In genomic region chr21:29443398-29444010, GRCh38 we compare ENCODE assay signal across 16 cellular contexts.
DNase-seq lines count a peak whose midpoint lies in the region; ATAC-seq, FAIRE-seq and TF ChIP-seq lines count a peak whose summit lies in the region.
"Had no signal": no experiment of that assay in that cellular context is flagged by ENCODE, and none has a peak within 500 bp of the region (broad histone marks: within the 10 kb centered on the region; RNA-seq: fewer than 3 reads in every experiment).

No MANE protein-coding gene starts in this region.

- no peak for DNase-seq in activated naive CD8-positive, alpha-beta T cell treated with anti-CD3 and anti-CD28 coated beads, Interleukin-2, amount 50 U/mL, for 24 hours
- no peak for DNase-seq in activated naive CD8-positive, alpha-beta T cell treated with anti-CD3 and anti-CD28 coated beads for 36 hours
- DNase-seq in activated B cell treated with CpG ODN at 0.5 μM for 24 hours, result no peak
- peak; percentile 29 for DNase-seq in fibroblast of mammary gland (ENCODE audit: low read depth)
- no peak for DNase-seq in urothelium cell line (ENCODE audit: low spot score)
- DNase-seq in effector memory CD8-positive, alpha-beta T cell, result no peak
- DNase-seq: AML-193, HFFc6, NCI-H1436, NCI-H2029 treated with DMSO at 0.1 percent for 48 hours, NCI-H510A treated with DMSO at 0.1 percent for 48 hours had no signal

- H3K27ac Mint-ChIP-seq in activated naive CD8-positive, alpha-beta T cell treated with anti-CD3 and anti-CD28 coated beads, Interleukin-2, amount 50 U/mL, for 24 hours, result peak overlapping the region; percentile 50
- H3K27ac Mint-ChIP-seq in activated naive CD8-positive, alpha-beta T cell treated with anti-CD3 and anti-CD28 coated beads for 36 hours, result no peak overlapping the region
- no peak overlapping the region for H3K27ac Mint-ChIP-seq in activated B cell treated with CpG ODN at 0.5 μM for 24 hours
- no peak overlapping the region for H3K27ac Mint-ChIP-seq in effector memory CD8-positive, alpha-beta T cell
- H3K27ac Mint-ChIP-seq: HFFc6 had no signal

- CTCF ChIA-PET in activated B cell treated with CpG ODN at 0.5 μM for 24 hours (lab: Charles Lee), result no interaction called here

- no peak overlapping the region for H3K4me3 ChIP-seq in fibroblast of mammary gland (ENCODE audit: control insufficient read depth, low read depth, low read length)

- peaks cover 24% of the 10 kb centered on the region for H3K4me1 Mint-ChIP-seq in activated naive CD8-positive, alpha-beta T cell treated with anti-CD3 and anti-CD28 coated beads, Interleukin-2, amount 50 U/mL, for 24 hours
- H3K4me1 Mint-ChIP-seq in activated naive CD8-positive, alpha-beta T cell treated with anti-CD3 and anti-CD28 coated beads for 36 hours, result peaks cover 11% of the 10 kb centered on the region
- H3K4me1 Mint-ChIP-seq in activated B cell treated with CpG ODN at 0.5 μM for 24 hours, result peaks cover 4% of the 10 kb centered on the region
- no peaks in the 10 kb centered on the region for H3K4me1 Mint-ChIP-seq in effector memory CD8-positive, alpha-beta T cell (ENCODE audit: low read depth in 2 of 2)

- POLR2A ChIA-PET in activated B cell treated with CpG ODN at 0.5 μM for 24 hours (lab: Charles Lee), result no interaction called here

- ATAC-seq in activated naive CD8-positive, alpha-beta T cell treated with anti-CD3 and anti-CD28 coated beads, Interleukin-2, amount 50 U/mL, for 24 hours, result peak; percentile 88
- ATAC-seq in activated B cell treated with CpG ODN at 0.5 μM for 24 hours (ENCODE audit: low read depth), result peak; percentile 64
- ATAC-seq in HG03039 (IDR thresholded peaks at IDR 0.05; ENCODE audit: unreplicated experiment), result no peak
- ATAC-seq in effector memory CD8-positive, alpha-beta T cell (replicated peaks), result no peak
- no peak for ATAC-seq in HG02870 (IDR thresholded peaks at IDR 0.05; ENCODE audit: unreplicated experiment)
- ATAC-seq: Panc1, Right ventricle myocardium inferior had no signal

- intact Hi-C loops in activated B cell treated with CpG ODN at 0.5 μM for 24 hours (cut with micrococcal nuclease), result no loop called here

- H3K27me3 Mint-ChIP-seq in activated naive CD8-positive, alpha-beta T cell treated with anti-CD3 and anti-CD28 coated beads, Interleukin-2, amount 50 U/mL, for 24 hours, result no peaks in the 10 kb centered on the region
- no peaks in the 10 kb centered on the region for H3K27me3 Mint-ChIP-seq in activated naive CD8-positive, alpha-beta T cell treated with anti-CD3 and anti-CD28 coated beads for 36 hours
- H3K27me3 Mint-ChIP-seq in activated B cell treated with CpG ODN at 0.5 μM for 24 hours, result no peaks in the 10 kb centered on the region
- no peaks in the 10 kb centered on the region for H3K27me3 Mint-ChIP-seq in effector memory CD8-positive, alpha-beta T cell

- no peak for TF ChIP-seq CTCF in activated B cell treated with CpG ODN at 0.5 μM for 24 hours (IDR thresholded peaks at IDR 0.05)
- TF ChIP-seq CTCF in fibroblast of mammary gland (conservative IDR thresholded peaks at IDR 0.05; ENCODE audit: control insufficient read depth, insufficient read depth, low read depth, low read length), result no peak

- peak; percentile 32 for FAIRE-seq in urothelium cell line (lab: Jason Lieb, UNC)
- FAIRE-seq: H1 had no signal

- H3K36me3 Mint-ChIP-seq in activated naive CD8-positive, alpha-beta T cell treated with anti-CD3 and anti-CD28 coated beads, Interleukin-2, amount 50 U/mL, for 24 hours (ENCODE audit: low read depth), result peaks cover 10% of the 10 kb centered on the region
- peaks cover 8% of the 10 kb centered on the region for H3K36me3 Mint-ChIP-seq in activated naive CD8-positive, alpha-beta T cell treated with anti-CD3 and anti-CD28 coated beads for 36 hours
- H3K36me3 Mint-ChIP-seq in activated B cell treated with CpG ODN at 0.5 μM for 24 hours (ENCODE audit: low read depth), result peaks cover 3% of the 10 kb centered on the region
- no peaks in the 10 kb centered on the region for H3K36me3 Mint-ChIP-seq in effector memory CD8-positive, alpha-beta T cell (ENCODE audit: insufficient read depth)

- H3K9me3 Mint-ChIP-seq in activated naive CD8-positive, alpha-beta T cell treated with anti-CD3 and anti-CD28 coated beads, Interleukin-2, amount 50 U/mL, for 24 hours, result peaks cover 3% of the 10 kb centered on the region
- H3K9me3 Mint-ChIP-seq in activated naive CD8-positive, alpha-beta T cell treated with anti-CD3 and anti-CD28 coated beads for 36 hours, result peaks cover 4% of the 10 kb centered on the region
- peaks cover 2% of the 10 kb centered on the region for H3K9me3 Mint-ChIP-seq in activated B cell treated with CpG ODN at 0.5 μM for 24 hours
- H3K9me3 Mint-ChIP-seq in effector memory CD8-positive, alpha-beta T cell, result no peaks in the 10 kb centered on the region
- H3K9me3 Mint-ChIP-seq: HFFc6 had no signal

- H3K4me3 Mint-ChIP-seq in activated naive CD8-positive, alpha-beta T cell treated with anti-CD3 and anti-CD28 coated beads, Interleukin-2, amount 50 U/mL, for 24 hours, result no peak overlapping the region
- H3K4me3 Mint-ChIP-seq in activated naive CD8-positive, alpha-beta T cell treated with anti-CD3 and anti-CD28 coated beads for 36 hours, result no peak overlapping the region
- no peak overlapping the region for H3K4me3 Mint-ChIP-seq in activated B cell treated with CpG ODN at 0.5 μM for 24 hours
- H3K4me3 Mint-ChIP-seq in effector memory CD8-positive, alpha-beta T cell, result no peak overlapping the region
- H3K4me3 Mint-ChIP-seq: HFFc6 had no signal

Comparison
In these comparisons a context has a peak if more than half of its experiments do, and no peak if none do; other contexts are left out.
1. ATAC-seq: peak in activated naive CD8-positive, alpha-beta T cell treated with anti-CD3 and anti-CD28 coated beads, Interleukin-2, amount 50 U/mL, for 24 hours (single experiment) and activated B cell treated with CpG ODN at 0.5 μM for 24 hours (single experiment); none in HG03039 (single experiment), effector memory CD8-positive, alpha-beta T cell (single experiment) and HG02870 (single experiment).